8 cellular contexts compared by ENCODE assay signal in genomic region chr4:184417802-184418511, GRCh38. TPM values are rescaled to one million over a fixed set of nuclear protein-coding genes. Genes with fewer than 3 reads are reported as not detected.
A peak's percentile ranks its signal among the peaks of the same experiment; 100 is the strongest.
DNase-seq lines count a peak whose midpoint lies in the region; ATAC-seq and TF ChIP-seq lines count a peak whose summit lies in the region.

No MANE protein-coding gene starts in this region.

- H3K36me3 ChIP-seq in PC-3 (ENCODE audit: low read depth, low read length) (no peaks in the 10 kb centered on the region; the same call in 1 of the 2 replicates), colonic mucosa (peaks cover 7% of the 10 kb centered on the region), mucosa of rectum (ENCODE audit: control insufficient read depth in 2 of 2, insufficient read depth in 2 of 2, low read length in 2 of 2) (peaks cover 25 to 26% of the 10 kb centered on the region in 2 donors)

- H4K20me1 ChIP-seq in PC-3 (ENCODE audit: low read length) = no peaks in the 10 kb centered on the region

- H3K4me3 ChIP-seq in PC-3 (ENCODE audit: low read length) (no peak overlapping the region), colonic mucosa (no peak overlapping the region), mucosa of rectum (ENCODE audit: low read length in 2 of 2) (peak overlapping the region in 1 of 2 donors; percentile 46)

- H3K27ac Mint-ChIP-seq in WTC11 = no peak overlapping the region

- CTCF ChIA-PET in PC-3 (lab: Charles Lee) = interaction anchor here (0.5 kb wide), 1 partner anchor 872 kb away, joined by 3 read pairs; no protein-coding TSS in a partner anchor
- CTCF ChIA-PET in WTC11 (lab: Charles Lee) = interaction anchor here (1.5 kb wide), 1 partner anchor 154 kb away, joined by 4 read pairs; no protein-coding TSS in a partner anchor

- intact Hi-C loops in PC-3 (cut with micrococcal nuclease) (loop anchor here (1.0 to 5.0 kb wide), 5 partner anchors 34 to 151 kb away; no protein-coding TSS in a partner anchor), colonic mucosa (cut with DNase I) (no loop called here)

- H3K4me2 ChIP-seq in PC-3 (ENCODE audit: low read length) = peak overlapping the region; percentile 64

- peaks cover 40% of the 10 kb centered on the region for H3K36me3 Mint-ChIP-seq in WTC11

- BruUV-seq in PC-3 (replicated peaks; lab: Mats Ljungman, UMichigan) = no TSS peak

- H3K79me2 ChIP-seq in PC-3 (ENCODE audit: low read length) = no peaks in the 10 kb centered on the region; the same call in 1 of the 2 replicates

- H3F3A ChIP-seq in PC-3 (ENCODE audit: low read length, unreplicated experiment) = peaks cover 5% of the 10 kb centered on the region

- H3K9me3 ChIP-seq in PC-3 (ENCODE audit: low read length) (no peaks in the 10 kb centered on the region), colonic mucosa (no peaks in the 10 kb centered on the region), mucosa of rectum (ENCODE audit: control insufficient read depth in 2 of 2, low read length in 2 of 2) (no peaks in the 10 kb centered on the region)

- POLR2A ChIA-PET in PC-3 (lab: Charles Lee; ENCODE audit: unreplicated experiment) (no interaction called here), WTC11 (lab: Charles Lee) (interaction anchor here (0.5 kb wide), 1 partner anchor 27 kb away, joined by 4 read pairs; no protein-coding TSS in a partner anchor)

- peak; percentile 34 for DNase-seq in activated T-cell treated with anti-CD3 and anti-CD28 coated beads, Interleukin-2, amount 50 U/mL, for 1 hour
- DNase-seq in activated T-cell treated with anti-CD3 and anti-CD28 coated beads for 4 hours (no peak), PC-3 (peak; percentile 89), colonic mucosa (no peak), WTC11 (ENCODE audit: low spot score) (no peak), NCI-H2107 treated with DMSO at 0.1 percent for 48 hours (lab: John Stamatoyannopoulos, UW; ENCODE audit: unreplicated experiment) (no peak)

- H3K9ac ChIP-seq in PC-3 (ENCODE audit: low read length) = peak overlapping the region; percentile 53
- H3K9ac ChIP-seq in colonic mucosa (ENCODE audit: low read depth in 2 of 2, low read length in 2 of 2) = peak overlapping the region; percentile 26 to 32
- H3K9ac ChIP-seq in mucosa of rectum (ENCODE audit: low read depth in 1 of 2, low read length in 2 of 2) = no peak overlapping the region

- H3K27me3 ChIP-seq in PC-3 (ENCODE audit: low read length) = no peaks in the 10 kb centered on the region
- no peaks in the 10 kb centered on the region for H3K27me3 ChIP-seq in colonic mucosa
- no peaks in the 10 kb centered on the region for H3K27me3 ChIP-seq in mucosa of rectum (ENCODE audit: control insufficient read depth in 2 of 2, insufficient read depth in 2 of 2, low read length in 2 of 2)

- ATAC-seq in HG02852 (IDR thresholded peaks at IDR 0.05; ENCODE audit: unreplicated experiment) = peak; percentile 48
- ATAC-seq in PC-3 = peak; percentile 99
- no peak for ATAC-seq in WTC11

- no peaks in the 10 kb centered on the region for H3K9me2 ChIP-seq in PC-3 (replicated peaks; ENCODE audit: low read length)

- no peak overlapping the region for H3K4me3 Mint-ChIP-seq in WTC11

- peak overlapping the region; percentile 42; the same call in 1 of the 2 replicates for H2AFZ ChIP-seq in PC-3 (ENCODE audit: low read length)

- peaks cover 10% of the 10 kb centered on the region for H3K9me3 Mint-ChIP-seq in WTC11

- TF ChIP-seq CTCF in PC-3 (conservative IDR thresholded peaks at IDR 0.05; ENCODE audit: low read depth, low read length) = peak; percentile 27; the same call in 1 of the 2 replicates
- no peak for TF ChIP-seq CTCF in colonic mucosa (IDR thresholded peaks at IDR 0.05)
- no peak for TF ChIP-seq CTCF in WTC11 (IDR thresholded peaks at IDR 0.05)

- peaks cover 3% of the 10 kb centered on the region; the same call in 1 of the 2 replicates for H3K27me3 Mint-ChIP-seq in WTC11 (ENCODE audit: low read depth)

- peak overlapping the region; percentile 87 for H3K27ac ChIP-seq in PC-3 (ENCODE audit: low read length)
- peak overlapping the region; percentile 67 for H3K27ac ChIP-seq in colonic mucosa
- H3K27ac ChIP-seq in mucosa of rectum (ENCODE audit: low read depth in 2 of 2, low read length in 2 of 2) = peak overlapping the region; percentile 34 to 79

- H3K4me1 Mint-ChIP-seq in WTC11 = peaks cover 16% of the 10 kb centered on the region

- peaks cover 24% of the 10 kb centered on the region for H3K4me1 ChIP-seq in PC-3 (ENCODE audit: insufficient read depth, low read length)
- H3K4me1 ChIP-seq in colonic mucosa = peaks cover 3% of the 10 kb centered on the region
- peaks cover 9 to 23% of the 10 kb centered on the region in 2 donors for H3K4me1 ChIP-seq in mucosa of rectum (ENCODE audit: control insufficient read depth in 2 of 2, insufficient read depth in 2 of 2, low read length in 2 of 2)

TF ChIP-seq in WTC11, 78 proteins besides CTCF, POLR2A, EP300 and RAD21:
- TF ChIP-seq TEAD1 (CRISPR knock-in tag; IDR thresholded peaks at IDR 0.05) (no peak), E2F5 (CRISPR knock-in tag; IDR thresholded peaks at IDR 0.05) (no peak), KAT7 (CRISPR knock-in tag; IDR thresholded peaks at IDR 0.05; ENCODE audit: borderline replicate concordance) (no peak), CBFB (CRISPR knock-in tag; IDR thresholded peaks at IDR 0.05; ENCODE audit: low read depth) (no peak), IRF2 (CRISPR knock-in tag; IDR thresholded peaks at IDR 0.05; ENCODE audit: borderline replicate concordance, low read depth) (no peak), ZNF138 (CRISPR knock-in tag; conservative IDR thresholded peaks at IDR 0.05) (no peak), SMAD4 (CRISPR knock-in tag; IDR thresholded peaks at IDR 0.05) (no peak), MXD4 (CRISPR knock-in tag; IDR thresholded peaks at IDR 0.05; ENCODE audit: borderline replicate concordance) (no peak), SOX15 (CRISPR knock-in tag; IDR thresholded peaks at IDR 0.05) (no peak)

RNA-seq across cellular contexts. Expression of gene IRF2, which starts 56.4 kb away (rescaled TPM):
- total RNA-seq in PC-3 (2014; rRNA removed) (7.7 TPM in 2 replicates), colonic mucosa (10 to 100 TPM; 36.2 to 61.9 TPM), WTC11 (2021) (9.3 to 11.8 TPM (median 11.3 TPM) in 3 replicates)

Comparison
In these comparisons a context has a peak if more than half of its experiments do, and no peak if none do; other contexts are left out.
1. DNase-seq: peak in activated T-cell treated with anti-CD3 and anti-CD28 coated beads, Interleukin-2, amount 50 U/mL, for 1 hour (single experiment) and PC-3 (single experiment); none in activated T-cell treated with anti-CD3 and anti-CD28 coated beads for 4 hours (single experiment), colonic mucosa (single experiment), WTC11 (single experiment) and NCI-H2107 treated with DMSO at 0.1 percent for 48 hours (single experiment).
2. H3K9ac ChIP-seq: peak in PC-3 (single experiment) and colonic mucosa (2 of 2); none in mucosa of rectum (0 of 2).
3. Peak in every context shown above with its lines, with median percentiles within 50 percentile points of each other: H3K27ac ChIP-seq.